10 cellular contexts compared by ENCODE assay signal in the genomic region with DNA sequence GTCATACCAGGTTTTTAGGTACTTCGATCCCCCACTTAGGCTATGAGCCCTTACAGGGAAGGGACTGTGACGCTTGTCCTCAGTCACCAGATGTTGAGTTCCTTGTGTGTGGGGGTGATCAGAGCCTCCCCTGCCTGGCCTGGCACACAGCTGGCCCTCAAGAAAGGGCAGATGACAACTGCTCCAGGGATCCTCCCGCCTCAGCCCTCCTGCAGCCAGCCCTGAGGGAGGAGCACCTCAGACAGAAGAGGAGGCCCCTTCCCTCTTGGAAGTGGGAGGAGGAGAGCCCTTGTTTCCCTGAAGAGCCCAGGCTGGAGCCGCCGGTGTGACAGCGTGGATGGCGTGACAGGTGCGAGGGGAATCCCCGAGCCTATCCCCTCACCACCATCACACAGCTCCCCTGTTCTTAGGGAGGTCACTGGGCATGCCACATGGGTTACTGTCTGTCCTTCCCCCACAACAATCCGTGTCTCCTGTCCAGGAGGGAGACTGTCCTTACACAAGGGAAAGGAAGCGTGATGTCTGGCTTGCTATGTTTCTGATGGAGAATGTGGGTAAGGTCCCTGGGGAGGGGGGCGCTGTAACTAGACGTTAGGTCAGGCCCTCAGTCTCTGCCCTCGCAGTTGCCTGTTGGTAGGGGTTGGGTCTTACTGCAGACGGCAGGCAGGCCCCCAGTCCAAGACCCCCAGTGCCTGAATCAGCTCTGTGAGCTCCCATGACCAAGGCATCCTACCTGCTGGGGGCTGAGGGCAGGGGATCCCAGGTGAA. TPM values are rescaled to one million over a fixed set of nuclear protein-coding genes. Genes with fewer than 3 reads are reported as not detected.
DNase-seq lines count a peak whose midpoint lies in the region; ATAC-seq and TF ChIP-seq lines count a peak whose summit lies in the region.
"Had no signal": no experiment of that assay in that cellular context is flagged by ENCODE, and none has a peak within 500 bp of the region (broad histone marks: within the 10 kb centered on the region; RNA-seq: fewer than 3 reads in every experiment).

No MANE protein-coding gene starts in this region.

- no peaks in the 10 kb centered on the region for H3K9me3 ChIP-seq in effector memory CD4-positive, alpha-beta T cell (ENCODE audit: control insufficient read depth, low read length)

- H3K27ac Mint-ChIP-seq in type B pancreatic cell: no peak overlapping the region

- H3K27me3 Mint-ChIP-seq in type B pancreatic cell: no peaks in the 10 kb centered on the region
- H3K27me3 Mint-ChIP-seq: brain had no signal

- no peaks in the 10 kb centered on the region for H3K9me3 Mint-ChIP-seq in type B pancreatic cell
- H3K9me3 Mint-ChIP-seq: brain had no signal

- no peaks in the 10 kb centered on the region for H3K27me3 ChIP-seq in effector memory CD4-positive, alpha-beta T cell (replicated peaks; ENCODE audit: control insufficient read depth, insufficient read depth, low read length, poor library complexity, severe bottlenecking)
- no peaks in the 10 kb centered on the region for H3K27me3 ChIP-seq in rectal smooth muscle tissue (ENCODE audit: control insufficient read depth, insufficient read depth, low read length)

- ATAC-seq in HG03159 (IDR thresholded peaks at IDR 0.05; ENCODE audit: unreplicated experiment) (no peak), HG03025 (IDR thresholded peaks at IDR 0.05; ENCODE audit: low FRiP score, unreplicated experiment) (no peak)

- no peak overlapping the region for H3K9ac ChIP-seq in rectal smooth muscle tissue (ENCODE audit: low read length)

- peaks cover 8% of the 10 kb centered on the region for H3K4me1 Mint-ChIP-seq in type B pancreatic cell (ENCODE audit: unreplicated experiment)

- no peak for TF ChIP-seq CTCF in type B pancreatic cell (conservative IDR thresholded peaks at IDR 0.05)

- peaks cover 17% of the 10 kb centered on the region for H3K36me3 Mint-ChIP-seq in type B pancreatic cell

- DNase-seq in CD1c-positive myeloid dendritic cell (ENCODE audit: extremely low spot score) (peak; percentile 16), Kasumi-1 (lab: John Stamatoyannopoulos, UW) (peak; percentile 52 to 54), type B pancreatic cell (ENCODE audit: extremely low spot score, unreplicated experiment) (no peak), NAMALWA (ENCODE audit: low spot score) (no peak)
- no peak for DNase-seq in effector memory CD4-positive, alpha-beta T cell
- DNase-seq: NCI-H2171 treated with DMSO at 0.1 percent for 48 hours had no signal

- peak overlapping the region; percentile 81 for H3K27ac ChIP-seq in effector memory CD4-positive, alpha-beta T cell (ENCODE audit: insufficient read depth, low read length, poor library complexity, severe bottlenecking)
- peak overlapping the region; percentile 73 for H3K27ac ChIP-seq in rectal smooth muscle tissue (ENCODE audit: low read depth, low read length)

- H3K4me3 Mint-ChIP-seq in type B pancreatic cell: no peak overlapping the region

- peaks cover 33% of the 10 kb centered on the region for H3K4me1 ChIP-seq in effector memory CD4-positive, alpha-beta T cell (ENCODE audit: control insufficient read depth, insufficient read depth, low read length, poor library complexity, severe bottlenecking)
- H3K4me1 ChIP-seq in rectal smooth muscle tissue (ENCODE audit: control insufficient read depth, insufficient read depth, low read length): peaks cover 20% of the 10 kb centered on the region

- no peaks in the 10 kb centered on the region for H3K36me3 ChIP-seq in effector memory CD4-positive, alpha-beta T cell (ENCODE audit: control insufficient read depth, insufficient read depth, low read length)
- H3K36me3 ChIP-seq in rectal smooth muscle tissue (ENCODE audit: control insufficient read depth, insufficient read depth, low read length): peaks cover 13% of the 10 kb centered on the region

- H3K4me3 ChIP-seq in effector memory CD4-positive, alpha-beta T cell (ENCODE audit: insufficient read depth, low read depth, low read length, poor library complexity, severe bottlenecking): peak overlapping the region; percentile 31
- H3K4me3 ChIP-seq in rectal smooth muscle tissue (ENCODE audit: low read length): peak overlapping the region; percentile 35

RNA-seq across cellular contexts. Expression of a gene that starts 31.5 kb away (rescaled TPM):
- 17.0 and 27.9 TPM in 2 replicates for total RNA-seq in type B pancreatic cell (ENCODE audit: low replicate concordance)

RNA-seq across cellular contexts. Expression of a gene that starts 55.1 kb away (rescaled TPM):
- total RNA-seq in type B pancreatic cell (ENCODE audit: low replicate concordance): 33.9 and 34.4 TPM in 2 replicates

Comparison
In these comparisons a context has a peak if more than half of its experiments do, and no peak if none do; other contexts are left out.
1. DNase-seq: peak in CD1c-positive myeloid dendritic cell (single experiment) and Kasumi-1 (2 of 2); none in effector memory CD4-positive, alpha-beta T cell (0 of 3), type B pancreatic cell (single experiment) and NAMALWA (single experiment).